9 cellular contexts compared by ENCODE assay signal in genomic region chr14:29521526-29522137, GRCh38.
DNase-seq lines count a peak whose midpoint lies in the region; ATAC-seq, FAIRE-seq and TF ChIP-seq lines count a peak whose summit lies in the region.
"Had no signal": no experiment of that assay in that cellular context is flagged by ENCODE, and none has a peak within 500 bp of the region (broad histone marks: within the 10 kb centered on the region; RNA-seq: fewer than 3 reads in every experiment).

No MANE protein-coding gene starts in this region.

- no peaks in the 10 kb centered on the region for H4K20me1 ChIP-seq in keratinocyte (ENCODE audit: control insufficient read depth, extremely low read depth, insufficient read depth, low read length)

- H3K9me3 ChIP-seq in keratinocyte (ENCODE audit: control insufficient read depth, low read depth, low read length) (no peaks in the 10 kb centered on the region), aorta (ENCODE audit: control insufficient read depth, low read length) (no peaks in the 10 kb centered on the region)

- H3K4me3 ChIP-seq in keratinocyte (ENCODE audit: control insufficient read depth in 2 of 3, extremely low read depth in 1 of 3, insufficient read depth in 2 of 3, low read depth in 1 of 3, low read length in 3 of 3) = no peak overlapping the region
- H3K4me3 ChIP-seq in aorta (ENCODE audit: low read length in 2 of 2) = no peak overlapping the region
- H3K4me3 ChIP-seq: heart left ventricle had no signal

- in situ Hi-C loops in SK-MEL-5 (cut with HindIII; ENCODE audit: low pct_unique_long_range_greater_than_20kb, low sequenced_read_pairs) (no loop called here), G401 (cut with HindIII; ENCODE audit: low sequenced_read_pairs) (no loop called here)

- H3K36me3 ChIP-seq in keratinocyte (ENCODE audit: control insufficient read depth in 2 of 2, extremely low read depth in 1 of 2, insufficient read depth in 2 of 2, low read length in 2 of 2) (no peaks in the 10 kb centered on the region), aorta (ENCODE audit: control insufficient read depth in 1 of 2, insufficient read depth in 2 of 2, low read length in 1 of 2) (no peaks in the 10 kb centered on the region)
- H3K36me3 ChIP-seq: heart left ventricle had no signal

- 41 to 45% methylated on average over 2 of the region's 2 CpGs for WGBS in aorta, 2 donors

- H3K9ac ChIP-seq in keratinocyte (ENCODE audit: control insufficient read depth, extremely low read depth, insufficient read depth, low read length) = no peak overlapping the region

- intact Hi-C loops in aorta (cut with DNase I) = no loop called here

- H3K27ac ChIP-seq in keratinocyte (ENCODE audit: control insufficient read depth, insufficient read depth, low read length) (no peak overlapping the region), aorta (ENCODE audit: low read depth in 1 of 2, low read length in 2 of 2) (no peak overlapping the region)
- H3K27ac ChIP-seq: heart left ventricle had no signal

- H2AFZ ChIP-seq in keratinocyte (ENCODE audit: control insufficient read depth, low read length) = no peak overlapping the region

- no peak for FAIRE-seq in keratinocyte (lab: Jason Lieb, UNC)

- no peaks in the 10 kb centered on the region for H3K79me2 ChIP-seq in keratinocyte (ENCODE audit: control insufficient read depth, insufficient read depth, low read length)

- no peak for ATAC-seq in aorta (ENCODE audit: low FRiP score)
- ATAC-seq: heart left ventricle had no signal

- peak; percentile 63 for DNase-seq in ELR (ENCODE audit: low read depth)
- peak; percentile 10 for DNase-seq in LHCN-M2 (ENCODE audit: low read depth)
- peak; percentile 27 for DNase-seq in SK-MEL-5 (ENCODE audit: low read depth, low spot score)
- DNase-seq in keratinocyte (ENCODE audit: low read depth, low spot score) = no peak
- no peak for DNase-seq in aorta
- DNase-seq in stimulated activated naive CD4-positive, alpha-beta T cell (lab: John Stamatoyannopoulos, UW) = no peak
- DNase-seq in G401 (ENCODE audit: low spot score) = no peak
- DNase-seq: activated T-cell treated with anti-CD3 and anti-CD28 coated beads, Interleukin-2, amount 50 U/mL, for 1 hour; heart left ventricle had no signal

- TF ChIP-seq CTCF in keratinocyte (optimal IDR thresholded peaks at IDR 0.05 in 1 of 3, IDR thresholded peaks at IDR 0.05 in 1 of 3, conservative IDR thresholded peaks at IDR 0.05 in 1 of 3; ENCODE audit: extremely low read depth in 1 of 3, insufficient read depth in 2 of 3, low read length in 3 of 3) = peak; percentile 11 to 76 (median 36)

- H3K9me1 ChIP-seq in keratinocyte (ENCODE audit: control insufficient read depth, extremely low read depth, insufficient read depth, low read length) = no peaks in the 10 kb centered on the region

- H3K27me3 ChIP-seq in keratinocyte (ENCODE audit: control insufficient read depth, extremely low read depth, insufficient read depth, low read length) (no peaks in the 10 kb centered on the region), aorta (ENCODE audit: control insufficient read depth in 1 of 2, insufficient read depth in 2 of 2, low read length in 1 of 2) (no peaks in the 10 kb centered on the region)
- H3K27me3 ChIP-seq: heart left ventricle had no signal

- dilution Hi-C loops in keratinocyte (cut with MboI; ENCODE audit: extremely low pct_ligation_motif_present, low sequenced_read_pairs) = no loop called here

- no peak overlapping the region for H3K4me2 ChIP-seq in keratinocyte (ENCODE audit: control insufficient read depth, extremely low read depth, insufficient read depth, low read depth, low read length)

- H3K4me1 ChIP-seq in keratinocyte (ENCODE audit: control insufficient read depth, extremely low read depth, insufficient read depth, low read length) (no peaks in the 10 kb centered on the region), aorta (ENCODE audit: control insufficient read depth in 1 of 2, insufficient read depth in 2 of 2, low read length in 2 of 2) (no peaks in the 10 kb centered on the region)
- H3K4me1 ChIP-seq: heart left ventricle had no signal

Comparison
In these comparisons a context has a peak if more than half of its experiments do, and no peak if none do; other contexts are left out.
1. DNase-seq: peak in ELR (single experiment), LHCN-M2 (single experiment) and SK-MEL-5 (single experiment); none in keratinocyte (single experiment), aorta (0 of 2), stimulated activated naive CD4-positive, alpha-beta T cell (0 of 6) and G401 (single experiment).